ENCODE assay signal across 14 cellular contexts in genomic region chr6:87494761-87495422, GRCh38.
DNase-seq lines count a peak whose midpoint lies in the region; ATAC-seq and TF ChIP-seq lines count a peak whose summit lies in the region.
"Had no signal": no experiment of that assay in that cellular context is flagged by ENCODE, and none has a peak within 500 bp of the region (broad histone marks: within the 10 kb centered on the region; RNA-seq: fewer than 3 reads in every experiment).

No MANE protein-coding gene starts in this region.

- peak; percentile 95 for ATAC-seq in GM18519 (IDR thresholded peaks at IDR 0.05; ENCODE audit: low FRiP score, unreplicated experiment)
- ATAC-seq in GM21528 (IDR thresholded peaks at IDR 0.05; ENCODE audit: low FRiP score, unreplicated experiment): peak; percentile 80
- peak; percentile 91 for ATAC-seq in HG03095 (IDR thresholded peaks at IDR 0.05; ENCODE audit: unreplicated experiment)
- ATAC-seq: HCT116; stimulated activated effector memory CD8-positive, alpha-beta T cell treated with anti-CD3 and anti-CD28 coated beads, Interleukin-12 subunit alpha, Interleukin-12 subunit beta, amount 100 ng/mL, for 72 hours had no signal

- DNase-seq in activated CD8-positive, alpha-beta memory T cell treated with anti-CD3 and anti-CD28 coated beads, Interleukin-2, amount 50 U/mL, for 4 hours: no peak
- no peak for DNase-seq in glomerular visceral epithelial cell (ENCODE audit: extremely low spot score)
- no peak for DNase-seq in activated effector memory CD4-positive, alpha-beta T cell treated with anti-CD3 and anti-CD28 coated beads, Interleukin-2, amount 50 U/mL, for 16 hours
- DNase-seq in putamen (ENCODE audit: low spot score): no peak
- DNase-seq: effector CD4-positive, alpha-beta T cell; foreskin fibroblast; NCI-H1694; retina had no signal

- no peak for TF ChIP-seq CTCF in VCaP (conservative IDR thresholded peaks at IDR 0.05)

- peak overlapping the region; percentile 24; the same call in 1 of the 2 replicates for H3K27ac ChIP-seq in VCaP
